Comparison of ENCODE assay signal across 9 cellular contexts in genomic region chr15:78212546-78213424, GRCh38. TPM values are rescaled to one million over a fixed set of nuclear protein-coding genes. Genes with fewer than 3 reads are reported as not detected.
DNase-seq lines count a peak whose midpoint lies in the region; ATAC-seq and TF ChIP-seq lines count a peak whose summit lies in the region.
"Had no signal": no experiment of that assay in that cellular context is flagged by ENCODE, and none has a peak within 500 bp of the region (broad histone marks: within the 10 kb centered on the region; RNA-seq: fewer than 3 reads in every experiment).

No MANE protein-coding gene starts in this region.

- no peaks in the 10 kb centered on the region for H3K9me3 ChIP-seq in testis
- H3K9me3 ChIP-seq: neutrophil had no signal

- 81 to 87% methylated on average over 13 to 17 of the region's 17 CpGs for WGBS in testis, 2 donors

- ATAC-seq in GM19023 (IDR thresholded peaks at IDR 0.05; ENCODE audit: unreplicated experiment) = no peak

- H3K36me3 ChIP-seq in testis (ENCODE audit: low read depth, missing control alignments) = no peaks in the 10 kb centered on the region
- H3K36me3 ChIP-seq: neutrophil had no signal

- H3K27me3 ChIP-seq in testis = no peaks in the 10 kb centered on the region
- H3K27me3 ChIP-seq: neutrophil had no signal

- H3K27ac ChIP-seq in testis = peak overlapping the region in 1 of 2 donors; percentile 69
- H3K27ac ChIP-seq: neutrophil had no signal

- intact Hi-C loops in testis (cut with DNase I; ENCODE audit: low total_unique reads) = no loop called here

- DNase-seq in NCI-H2081 (lab: John Stamatoyannopoulos, UW) = peak; percentile 36 to 70
- no peak for DNase-seq in NCI-H2081 treated with DMSO at 0.1 percent for 48 hours (lab: John Stamatoyannopoulos, UW)
- peak; percentile 34 for DNase-seq in astrocyte of the cerebellum (ENCODE audit: low read depth)
- peak; percentile 77 for DNase-seq in iPS-NIHi7 (ENCODE audit: extremely low spot score)
- peak; percentile 40 for DNase-seq in testis
- DNase-seq in activated CD4-positive, CD25-positive, alpha-beta regulatory T cell treated with anti-CD3 and anti-CD28 coated beads, Interleukin-2, amount 50 U/mL, for 72 hours = no peak
- no peak for DNase-seq in stimulated activated CD4-positive, alpha-beta T cell treated with anti-CD3 and anti-CD28 coated beads, Interleukin-2, amount 100 ng/mL, for 48 hours

- TF ChIP-seq POLR2A in testis (IDR thresholded peaks at IDR 0.05) = no peak

- H3K4me1 ChIP-seq in testis = peaks cover 32% of the 10 kb centered on the region

- H3K4me3 ChIP-seq in astrocyte of the cerebellum (ENCODE audit: low read depth, low read length) (no peak overlapping the region), testis (no peak overlapping the region)

- in situ Hi-C loops in astrocyte of the cerebellum (cut with HindIII; ENCODE audit: low sequenced_read_pairs) = no loop called here

- TF ChIP-seq CTCF in astrocyte of the cerebellum (IDR thresholded peaks at IDR 0.05; ENCODE audit: low read depth, low read length, missing control alignments) (no peak), testis (IDR thresholded peaks at IDR 0.05) (no peak)

RNA-seq across cellular contexts. Expression of gene ACSBG1, which starts 21.6 kb away (rescaled TPM):
- 10 to 100 TPM; 14.8 to 25.2 TPM for total RNA-seq in testis
- polyA plus RNA-seq in testis (ENCODE audit: insufficient read depth, low read depth, low replicate concordance) = 12.2 TPM

RNA-seq across cellular contexts. Expression of gene DNAJA4, which starts 51.6 kb away (rescaled TPM):
- 100 to 1,000 TPM in 1 of 2 donors, 10 to 100 TPM in 1; 88.4 to 145 TPM for total RNA-seq in testis
- polyA plus RNA-seq in testis (ENCODE audit: insufficient read depth, low read depth, low replicate concordance) = 183 TPM

Comparison
In these comparisons a context has a peak if more than half of its experiments do, and no peak if none do; other contexts are left out.
1. DNase-seq: peak in NCI-H2081 (2 of 2), astrocyte of the cerebellum (single experiment), iPS-NIHi7 (single experiment) and testis (single experiment); none in NCI-H2081 treated with DMSO at 0.1 percent for 48 hours (single experiment), activated CD4-positive, CD25-positive, alpha-beta regulatory T cell treated with anti-CD3 and anti-CD28 coated beads, Interleukin-2, amount 50 U/mL, for 72 hours (single experiment) and stimulated activated CD4-positive, alpha-beta T cell treated with anti-CD3 and anti-CD28 coated beads, Interleukin-2, amount 100 ng/mL, for 48 hours (0 of 2).